ENCODE assay signal across 8 cellular contexts in genomic region chr2:112690853-112691390, GRCh38. TPM values are rescaled to one million over a fixed set of nuclear protein-coding genes. Genes with fewer than 3 reads are reported as not detected.
DNase-seq lines count a peak whose midpoint lies in the region; ATAC-seq and TF ChIP-seq lines count a peak whose summit lies in the region.

No MANE protein-coding gene starts in this region.

- peak overlapping the region; percentile 62 for H3K4me2 ChIP-seq in PC-3 (ENCODE audit: low read length)

- no peak for TF ChIP-seq POLR2A in esophagus squamous epithelium (IDR thresholded peaks at IDR 0.05)

- no peaks in the 10 kb centered on the region for H3K9me2 ChIP-seq in PC-3 (replicated peaks; ENCODE audit: low read length)

- peak; percentile 62 for ATAC-seq in HG02885 (IDR thresholded peaks at IDR 0.05; ENCODE audit: poor library complexity, unreplicated experiment)
- ATAC-seq in PC-3, result peak; percentile 49
- ATAC-seq in natural killer cell treated with Interleukin-12 subunit alpha and Interleukin-12 subunit beta and Interleukin-15 and Interleukin-18, amount 100 ng/mL, for 72 hours, result peak; percentile 83 to 93
- no peak for ATAC-seq in HG02973 (IDR thresholded peaks at IDR 0.05; ENCODE audit: unreplicated experiment)

- H4K20me1 ChIP-seq in PC-3 (ENCODE audit: low read length), result no peaks in the 10 kb centered on the region

- peak; percentile 76 for TF ChIP-seq CTCF in PC-3 (conservative IDR thresholded peaks at IDR 0.05; ENCODE audit: low read depth, low read length)
- TF ChIP-seq CTCF in esophagus squamous epithelium (IDR thresholded peaks at IDR 0.05), result peak; percentile 51 to 87 (median 75)

- intact Hi-C loops in PC-3 (cut with micrococcal nuclease) (loop anchor here (1.0 to 5.0 kb wide), 2 partner anchors 36 to 65 kb away; no protein-coding TSS in a partner anchor), esophagus squamous epithelium (cut with DNase I) (no loop called here)

- H3K36me3 ChIP-seq in PC-3 (ENCODE audit: low read depth, low read length), result no peaks in the 10 kb centered on the region
- no peaks in the 10 kb centered on the region for H3K36me3 ChIP-seq in esophagus squamous epithelium
- no peaks in the 10 kb centered on the region for H3K36me3 ChIP-seq in subcutaneous abdominal adipose tissue (ENCODE audit: control insufficient read depth in 5 of 5, insufficient read depth in 5 of 5, low read length in 5 of 5)

- DNase-seq in ELF-1 (ENCODE audit: low read depth, low spot score) (peak; percentile 57), PC-3 (peak; percentile 71), activated T-cell treated with anti-CD3 and anti-CD28 coated beads for 4 hours (peak; percentile 38), esophagus squamous epithelium (lab: John Stamatoyannopoulos, UW) (peak; percentile 27)
- peak; percentile 89 for DNase-seq in natural killer cell treated with Interleukin-12 subunit alpha and Interleukin-12 subunit beta and Interleukin-15 and Interleukin-18, amount 100 ng/mL, for 72 hours (ENCODE audit: low spot score)

- WGBS in esophagus squamous epithelium, 2 donors, result 19 to 28% methylated on average over 9 of the region's 9 CpGs

- H3K79me2 ChIP-seq in PC-3 (ENCODE audit: low read length), result no peaks in the 10 kb centered on the region

- H3K4me3 ChIP-seq in PC-3 (ENCODE audit: low read length) (peak overlapping the region; percentile 26; the same call in 1 of the 2 replicates), esophagus squamous epithelium (peak overlapping the region in 3 of 4 donors; percentile 9 to 39 (median 21)), subcutaneous abdominal adipose tissue (ENCODE audit: low read depth in 1 of 5, low read length in 5 of 5) (peak overlapping the region in 4 of 5 donors; percentile 5 to 48 (median 30))

- peaks cover 50% of the 10 kb centered on the region for H3K4me1 ChIP-seq in PC-3 (ENCODE audit: insufficient read depth, low read length)
- peaks cover 4 to 31% (median 17%) of the 10 kb centered on the region in 3 donors for H3K4me1 ChIP-seq in esophagus squamous epithelium
- peaks cover 0 to 29% (median 15%) of the 10 kb centered on the region in 5 donors for H3K4me1 ChIP-seq in subcutaneous abdominal adipose tissue (ENCODE audit: control insufficient read depth in 5 of 5, insufficient read depth in 5 of 5, low read length in 5 of 5)

- H3K9ac ChIP-seq in PC-3 (ENCODE audit: low read length) (peak overlapping the region; percentile 57), subcutaneous abdominal adipose tissue (ENCODE audit: low read length in 5 of 5) (peak overlapping the region in 1 of 5 donors; percentile 36)

- H3K9me3 Mint-ChIP-seq in natural killer cell treated with Interleukin-12 subunit alpha and Interleukin-12 subunit beta and Interleukin-15 and Interleukin-18, amount 100 ng/mL, for 72 hours, result no peaks in the 10 kb centered on the region

- H3F3A ChIP-seq in PC-3 (ENCODE audit: low read length, unreplicated experiment), result no peaks in the 10 kb centered on the region

- H3K4me1 Mint-ChIP-seq in natural killer cell treated with Interleukin-12 subunit alpha and Interleukin-12 subunit beta and Interleukin-15 and Interleukin-18, amount 100 ng/mL, for 72 hours (ENCODE audit: low read depth in 2 of 2), result peaks cover 38 to 39% of the 10 kb centered on the region in 2 donors

- POLR2A ChIA-PET in PC-3 (lab: Charles Lee; ENCODE audit: unreplicated experiment), result interaction anchor here (0.5 kb wide), 1 partner anchor 84 kb away, joined by 7 read pairs; no protein-coding TSS in a partner anchor

- no peaks in the 10 kb centered on the region for H3K27me3 ChIP-seq in PC-3 (ENCODE audit: low read length)
- no peaks in the 10 kb centered on the region for H3K27me3 ChIP-seq in esophagus squamous epithelium
- peaks cover 0 to 3% (median 0%) of the 10 kb centered on the region in 5 donors for H3K27me3 ChIP-seq in subcutaneous abdominal adipose tissue (ENCODE audit: control insufficient read depth in 5 of 5, insufficient read depth in 4 of 5, low read length in 5 of 5)

- peak overlapping the region; percentile 69 to 75 for H3K27ac Mint-ChIP-seq in natural killer cell treated with Interleukin-12 subunit alpha and Interleukin-12 subunit beta and Interleukin-15 and Interleukin-18, amount 100 ng/mL, for 72 hours

- H3K27ac ChIP-seq in PC-3 (ENCODE audit: low read length) (peak overlapping the region; percentile 65), esophagus squamous epithelium (peak overlapping the region; percentile 6 to 46 (median 25)), subcutaneous abdominal adipose tissue (ENCODE audit: low read depth, low read length) (no peak overlapping the region)

- peak overlapping the region; percentile 75 for H3K4me3 Mint-ChIP-seq in natural killer cell treated with Interleukin-12 subunit alpha and Interleukin-12 subunit beta and Interleukin-15 and Interleukin-18, amount 100 ng/mL, for 72 hours

- CTCF ChIA-PET in PC-3 (lab: Charles Lee), result interaction anchor here (1.4 kb wide), 1 partner anchor 36 kb away, joined by 5 read pairs; no protein-coding TSS in a partner anchor

- no peaks in the 10 kb centered on the region for H3K9me3 ChIP-seq in PC-3 (ENCODE audit: low read length)
- H3K9me3 ChIP-seq in esophagus squamous epithelium, result no peaks in the 10 kb centered on the region
- H3K9me3 ChIP-seq in subcutaneous abdominal adipose tissue (ENCODE audit: control insufficient read depth in 5 of 5, low read length in 5 of 5), result no peaks in the 10 kb centered on the region

- H2AFZ ChIP-seq in PC-3 (ENCODE audit: low read length), result peak overlapping the region; percentile 75

- H3K27me3 Mint-ChIP-seq in natural killer cell treated with Interleukin-12 subunit alpha and Interleukin-12 subunit beta and Interleukin-15 and Interleukin-18, amount 100 ng/mL, for 72 hours, result no peaks in the 10 kb centered on the region

- no peaks in the 10 kb centered on the region for H3K36me3 Mint-ChIP-seq in natural killer cell treated with Interleukin-12 subunit alpha and Interleukin-12 subunit beta and Interleukin-15 and Interleukin-18, amount 100 ng/mL, for 72 hours

- BruUV-seq in PC-3 (replicated peaks; lab: Mats Ljungman, UMichigan), result no TSS peak

RNA-seq across cellular contexts. Expression of gene NT5DC4, which starts 29.9 kb away (rescaled TPM):
- total RNA-seq in PC-3 (2014; rRNA removed), result 0.04 TPM in 1 of 2 replicates, not detected in the other
- total RNA-seq in esophagus squamous epithelium, result not detected
- total RNA-seq in natural killer cell treated with Interleukin-12 subunit alpha and Interleukin-12 subunit beta and Interleukin-15 and Interleukin-18, amount 100 ng/mL, for 72 hours, result not detected

RNA-seq across cellular contexts. Expression of gene SLC20A1, which starts 45.2 kb away (rescaled TPM):
- total RNA-seq in PC-3 (2014; rRNA removed) (209 and 257 TPM in 2 replicates), esophagus squamous epithelium (10 to 100 TPM in 3 of 4 donors, 1 to 10 TPM in 1; 9.4 to 26.9 (median 21.5) TPM)
- total RNA-seq in natural killer cell treated with Interleukin-12 subunit alpha and Interleukin-12 subunit beta and Interleukin-15 and Interleukin-18, amount 100 ng/mL, for 72 hours, result 100 to 1,000 TPM; 125 to 168 TPM

Comparison
In these comparisons a context has a peak if more than half of its experiments do, and no peak if none do; other contexts are left out.
1. DNase-seq: peak in every context shown above with its lines; median percentile 89 in natural killer cell treated with Interleukin-12 subunit alpha and Interleukin-12 subunit beta and Interleukin-15 and Interleukin-18, amount 100 ng/mL, for 72 hours; 71 in PC-3; 57 in ELF-1; 38 in activated T-cell treated with anti-CD3 and anti-CD28 coated beads for 4 hours; 27 in esophagus squamous epithelium.